8 cellular contexts compared by ENCODE assay signal in genomic region chr5:77776606-77777206, GRCh38. TPM values are rescaled to one million over a fixed set of nuclear protein-coding genes. Genes with fewer than 3 reads are reported as not detected.
DNase-seq lines count a peak whose midpoint lies in the region; FAIRE-seq and TF ChIP-seq lines count a peak whose summit lies in the region.

No MANE protein-coding gene starts in this region.

- 49% methylated on average over 11 of the region's 11 CpGs; no CpG with 5 or more reads in 1 of the 2 experiments for WGBS in H1 (ENCODE audit: extremely low coverage in 1 of 2, insufficient coverage in 1 of 2, insufficient read length in 1 of 2, insufficient replicate concordance in 2 of 2, low coverage in 1 of 2, low lambda C conversion rate in 2 of 2, missing lambda C conversion rate in 1 of 2), 2 experiments

- H3K23me2 ChIP-seq in H1 (ENCODE audit: low read depth, low read length): no peaks in the 10 kb centered on the region; the same call in 1 of the 2 replicates

- H3K4me2 ChIP-seq in Karpas-422 (ENCODE audit: low read depth, low read length, poor library complexity, severe bottlenecking): peak overlapping the region; percentile 78
- peak overlapping the region; percentile 76 to 92 for H3K4me2 ChIP-seq in H1 (ENCODE audit: insufficient read depth in 1 of 2, low read depth in 2 of 2, low read length in 2 of 2)
- H3K4me2 ChIP-seq in parathyroid adenoma (ENCODE audit: low read length): peak overlapping the region; percentile 82

- no peak overlapping the region for H2AK5ac ChIP-seq in H1 (ENCODE audit: low read depth, low read length)

- H4K91ac ChIP-seq in H1 (replicated peaks; ENCODE audit: insufficient read length, low read length): no peak overlapping the region

- H3K18ac ChIP-seq in H1 (ENCODE audit: extremely low read depth, low read length): no peak overlapping the region

- H2BK20ac ChIP-seq in H1 (ENCODE audit: low read length): no peak overlapping the region

- DNase-seq in GM12864 (ENCODE audit: low read depth) (no peak), Karpas-422 (no peak), H1 (ENCODE audit: low read depth in 1 of 2, low spot score in 2 of 2) (no peak), KG1 (lab: John Stamatoyannopoulos, UW) (no peak), kidney glomerular epithelial cell (lab: John Stamatoyannopoulos, UW) (no peak), germinal center (ENCODE audit: low spot score) (no peak), G401 (ENCODE audit: low spot score) (no peak)

- H3K79me1 ChIP-seq in H1 (ENCODE audit: low read depth, low read length): no peaks in the 10 kb centered on the region

- TF ChIP-seq CTCF in GM12864 (IDR thresholded peaks at IDR 0.05; ENCODE audit: low read depth, low read length, missing control alignments) (no peak), H1 (IDR thresholded peaks at IDR 0.05; ENCODE audit: control extremely low read depth in 1 of 3, insufficient read depth in 1 of 3, low read depth in 1 of 3, low read length in 3 of 3) (no peak), parathyroid adenoma (IDR thresholded peaks at IDR 0.05) (no peak)

- no peak overlapping the region for H2BK5ac ChIP-seq in H1 (ENCODE audit: low read depth, low read length)

- H3K79me2 ChIP-seq in Karpas-422 (ENCODE audit: low read length): peaks cover 44% of the 10 kb centered on the region
- H3K79me2 ChIP-seq in H1 (ENCODE audit: control insufficient read depth in 1 of 2, insufficient read depth in 2 of 2, low read length in 2 of 2): peaks cover 6 to 39% of the 10 kb centered on the region in 2 experiments
- peaks cover 24% of the 10 kb centered on the region for H3K79me2 ChIP-seq in parathyroid adenoma

- no peak overlapping the region for H2BK15ac ChIP-seq in H1 (ENCODE audit: low read length)

- no peak overlapping the region for H2BK12ac ChIP-seq in H1 (ENCODE audit: low read depth, low read length)

- H4K5ac ChIP-seq in H1 (ENCODE audit: insufficient read length, low read depth, low read length): peak overlapping the region; percentile 18

- H3K56ac ChIP-seq in H1 (replicated peaks; ENCODE audit: insufficient read length, low read depth, low read length): no peak overlapping the region

- H3K4me1 ChIP-seq in Karpas-422 (ENCODE audit: low read length) (peaks cover 31% of the 10 kb centered on the region), H1 (replicated peaks in 1 of 4; ENCODE audit: control insufficient read depth in 3 of 4, insufficient read depth in 4 of 4, low read length in 3 of 4) (peaks cover 0 to 18% (median 7%) of the 10 kb centered on the region in 4 experiments; a peak in 4 of 7 replicates), parathyroid adenoma (peaks cover 12% of the 10 kb centered on the region)

- no peak for FAIRE-seq in H1 (lab: Jason Lieb, UNC)

- no peak overlapping the region for H3K14ac ChIP-seq in H1 (ENCODE audit: insufficient read length)

- POLR2A ChIA-PET in H1 (lab: Charles Lee; ENCODE audit: partially characterized antibody): interaction anchor here (1.0 to 1.2 kb wide), 2 partner anchors 25 to 29 kb away, joined by 3 to 4 read pairs; no protein-coding TSS in a partner anchor

- H3K4ac ChIP-seq in H1 (replicated peaks; ENCODE audit: insufficient read length, low read depth, low read length): peak overlapping the region; percentile 36

- H4K20me1 ChIP-seq in Karpas-422 (ENCODE audit: insufficient read depth, low read depth, low read length) (peaks cover 11% of the 10 kb centered on the region; the same call in 1 of the 2 replicates), H1 (replicated peaks in 1 of 2; ENCODE audit: control insufficient read depth in 1 of 2, insufficient read depth in 2 of 2, low read length in 2 of 2) (peaks cover 8 to 12% of the 10 kb centered on the region in 2 experiments)

- TF ChIP-seq EP300 in H1 (IDR thresholded peaks at IDR 0.05; ENCODE audit: borderline replicate concordance in 1 of 2, low read depth in 2 of 2, low read length in 2 of 2): no peak

- no peak for TF ChIP-seq RAD21 in H1 (IDR thresholded peaks at IDR 0.05 in 1 of 2, conservative IDR thresholded peaks at IDR 0.05 in 1 of 2; ENCODE audit: low read depth in 2 of 2, low read length in 2 of 2)

- CTCF ChIA-PET in H1 (lab: Charles Lee; ENCODE audit: partially characterized antibody): no interaction called here

- H2BK120ac ChIP-seq in H1 (replicated peaks; ENCODE audit: low read depth, low read length): peak overlapping the region; percentile 9

- H3K36me3 ChIP-seq in Karpas-422 (ENCODE audit: insufficient read depth, low read length) (peaks cover 25% of the 10 kb centered on the region), H1 (ENCODE audit: control insufficient read depth in 2 of 4, insufficient read depth in 4 of 4, low read length in 3 of 4) (no peaks in the 10 kb centered on the region; a peak in 1 of 8 replicates), parathyroid adenoma (ENCODE audit: control insufficient read depth, insufficient read depth, low read length) (no peaks in the 10 kb centered on the region)

- no peak overlapping the region; the same call in 1 of the 2 replicates for H4K8ac ChIP-seq in H1 (ENCODE audit: extremely low read depth, insufficient read depth, low read length)

- H3K4me3 ChIP-seq in GM12864 (ENCODE audit: low read depth, low read length) (peak overlapping the region; percentile 70), Karpas-422 (ENCODE audit: low read length) (peak overlapping the region; percentile 90), H1 (ENCODE audit: extremely low read depth in 1 of 4, insufficient read depth in 2 of 4, low read depth in 3 of 4, low read length in 4 of 4) (peak overlapping the region; percentile 72 to 86 (median 80); a peak in 5 of 8 replicates), parathyroid adenoma (ENCODE audit: low read depth, low read length) (peak overlapping the region; percentile 90)

- TF ChIP-seq POLR2A in H1 (IDR thresholded peaks at IDR 0.05; ENCODE audit: control extremely low read depth in 1 of 2, low read depth in 2 of 2, low read length in 2 of 2): no peak

- no peak overlapping the region for H3K23ac ChIP-seq in H1 (ENCODE audit: insufficient read length)

- H3K27ac ChIP-seq in Karpas-422 (ENCODE audit: low read length) (no peak overlapping the region), H1 (ENCODE audit: low read depth, low read length) (no peak overlapping the region), parathyroid adenoma (peak overlapping the region; percentile 92)

- no peaks in the 10 kb centered on the region for H3K9me2 ChIP-seq in Karpas-422 (replicated peaks; ENCODE audit: insufficient read depth, low read length)

- peak overlapping the region; percentile 61 for H3K9ac ChIP-seq in Karpas-422 (ENCODE audit: low read length)
- H3K9ac ChIP-seq in H1 (replicated peaks in 1 of 4; ENCODE audit: extremely low read depth in 1 of 4, low read depth in 3 of 4, low read length in 3 of 4): peak overlapping the region in 1 of 4 experiments; percentile 87; a peak in 1 of 7 replicates
- no peak overlapping the region for H3K9ac ChIP-seq in parathyroid adenoma

- H3K27me3 ChIP-seq in Karpas-422 (ENCODE audit: low read length): no peaks in the 10 kb centered on the region
- no peaks in the 10 kb centered on the region for H3K27me3 ChIP-seq in H1 (replicated peaks in 1 of 4; ENCODE audit: control insufficient read depth in 3 of 4, extremely low read depth in 1 of 4, insufficient read depth in 3 of 4, low read length in 3 of 4)
- H3K27me3 ChIP-seq in parathyroid adenoma (ENCODE audit: control insufficient read depth, insufficient read depth, low read length): no peaks in the 10 kb centered on the region

- H2AFZ ChIP-seq in Karpas-422 (ENCODE audit: low read length) (peak overlapping the region; percentile 93), H1 (ENCODE audit: low read length) (peak overlapping the region; percentile 98), parathyroid adenoma (peak overlapping the region; percentile 90)

- H3K9me3 ChIP-seq in Karpas-422 (ENCODE audit: low read length): no peaks in the 10 kb centered on the region
- no peaks in the 10 kb centered on the region for H3K9me3 ChIP-seq in H1 (ENCODE audit: insufficient read depth in 2 of 2, low read depth in 1 of 2, low read length in 1 of 2)
- H3K9me3 ChIP-seq in parathyroid adenoma (ENCODE audit: control insufficient read depth, low read length): no peaks in the 10 kb centered on the region

- in situ Hi-C loops in G401 (cut with HindIII; ENCODE audit: low sequenced_read_pairs): no loop called here

TF ChIP-seq in H1, 55 proteins besides CTCF, POLR2A, EP300 and RAD21 (continues in another document):
- no peak for TF ChIP-seq NRF1 (IDR thresholded peaks at IDR 0.05; ENCODE audit: low read depth, low read length)
- TF ChIP-seq GTF2F1 (IDR thresholded peaks at IDR 0.05; ENCODE audit: borderline replicate concordance, low read depth, low read length): no peak
- TF ChIP-seq EZH2 (IDR thresholded peaks at IDR 0.05; ENCODE audit: low read depth, low read length, severe bottlenecking): peak; percentile 3
- no peak for TF ChIP-seq ZNF274 (IDR thresholded peaks at IDR 0.05; ENCODE audit: borderline replicate concordance, extremely low read depth, low read length)
- TF ChIP-seq CBX8 (IDR thresholded peaks at IDR 0.05; ENCODE audit: borderline replicate concordance, low read depth, low read length): no peak
- TF ChIP-seq, protein P1, sequence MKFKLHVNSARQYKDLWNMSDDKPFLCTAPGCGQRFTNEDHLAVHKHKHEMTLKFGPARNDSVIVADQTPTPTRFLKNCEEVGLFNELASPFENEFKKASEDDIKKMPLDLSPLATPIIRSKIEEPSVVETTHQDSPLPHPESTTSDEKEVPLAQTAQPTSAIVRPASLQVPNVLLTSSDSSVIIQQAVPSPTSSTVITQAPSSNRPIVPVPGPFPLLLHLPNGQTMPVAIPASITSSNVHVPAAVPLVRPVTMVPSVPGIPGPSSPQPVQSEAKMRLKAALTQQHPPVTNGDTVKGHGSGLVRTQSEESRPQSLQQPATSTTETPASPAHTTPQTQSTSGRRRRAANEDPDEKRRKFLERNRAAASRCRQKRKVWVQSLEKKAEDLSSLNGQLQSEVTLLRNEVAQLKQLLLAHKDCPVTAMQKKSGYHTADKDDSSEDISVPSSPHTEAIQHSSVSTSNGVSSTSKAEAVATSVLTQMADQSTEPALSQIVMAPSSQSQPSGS (IDR thresholded peaks at IDR 0.05; ENCODE audit: low read length): peak; percentile 25; the same call in 1 of the 2 replicates
- TF ChIP-seq CHD2 (IDR thresholded peaks at IDR 0.05; ENCODE audit: low read length): no peak
- no peak for TF ChIP-seq CHD1 (IDR thresholded peaks at IDR 0.05; ENCODE audit: low read depth, low read length)

RNA-seq across cellular contexts. Expression of gene TBCA, which starts 0.6 kb away (rescaled TPM):
- 324 and 442 TPM in 2 replicates for total RNA-seq in Karpas-422 (2014; rRNA removed; shearing (Covaris generic); ENCODE audit: low replicate concordance)
- total RNA-seq in H1 (2021; fragmentation: NEBNext Ultra II Directional; extraction: Animal tissue kit (Norgen Biotek cat#: 25700)): 315 and 320 TPM in 2 replicates
- polyA plus RNA-seq in H1 (2011; rRNA removed): 40.4 and 55.7 TPM in 2 replicates
- polyA plus RNA-seq in H1 (2011; cell fraction: cytosol; rRNA removed): 203 TPM
- polyA plus RNA-seq in H1 (2011; cell fraction: nucleus; rRNA removed): 20.1 TPM
- 172 to 409 TPM (median 203 TPM) in 4 replicates for polyA plus RNA-seq in H1 (2012, experiment 1 of 2)
- 175 TPM for polyA plus RNA-seq in H1 (2012, experiment 2 of 2)
- polyA plus RNA-seq in H1 (2013, experiment 1 of 2): 799 TPM
- polyA plus RNA-seq in H1 (2013, experiment 2 of 2): 801 TPM
- polyA minus RNA-seq in H1 (2011; rRNA and poly(A)+ RNA removed): 3.9 and 5.0 TPM in 2 replicates
- polyA minus RNA-seq in H1 (2011; cell fraction: cytosol; rRNA and poly(A)+ RNA removed): 46.1 TPM
- 9.2 TPM for polyA minus RNA-seq in H1 (2011; cell fraction: nucleus; rRNA and poly(A)+ RNA removed)
- 493 and 498 TPM in 2 replicates for total RNA-seq in G401 (2014; rRNA removed; shearing (Covaris generic))
